9 cellular contexts compared by ENCODE assay signal in genomic region chr2:116696903-116697302, GRCh38.
"Had no signal": no experiment of that assay in that cellular context is flagged by ENCODE, and none has a peak within 500 bp of the region (broad histone marks: within the 10 kb centered on the region; RNA-seq: fewer than 3 reads in every experiment).

No MANE protein-coding gene starts in this region.

- H3K27ac ChIP-seq: GM23248, HL-60, KMS-11 had no signal

- H3K4me1 ChIP-seq: HAP-1 had no signal

- H3K4me2 ChIP-seq: KMS-11 had no signal

- H3K9me3 ChIP-seq: HAP-1 had no signal

- H3K27ac Mint-ChIP-seq: HFFc6 had no signal

- DNase-seq: GM23248, GOT3, H7, HFFc6, KBM-7 had no signal

- H2AFZ ChIP-seq: GM23248 had no signal

- H3K4me3 Mint-ChIP-seq: HFFc6 had no signal

- ATAC-seq: HCT116 had no signal

- H3K36me3 ChIP-seq: HAP-1 had no signal

- H3K9ac ChIP-seq: GM23248, KMS-11 had no signal

- H3K4me3 ChIP-seq: GM23248, HAP-1 had no signal
